In genomic region chr14:75126121-75126544, GRCh38 we compare ENCODE assay signal across 8 cellular contexts. TPM values are rescaled to one million over a fixed set of nuclear protein-coding genes. Genes with fewer than 3 reads are reported as not detected.
DNase-seq lines count a peak whose midpoint lies in the region; ATAC-seq lines count a peak whose summit lies in the region.

No MANE protein-coding gene starts in this region.

- H3K36me3 Mint-ChIP-seq in activated T-helper 17 cell treated with anti-CD3 and anti-CD28 coated beads, Interleukin-2, amount 50 U/mL, for 72 hours (ENCODE audit: low read depth) = peaks cover 40% of the 10 kb centered on the region

- peaks cover 13% of the 10 kb centered on the region; the same call in 1 of the 2 replicates for H3K36me3 ChIP-seq in iPS-20b (ENCODE audit: insufficient read depth, low read depth, low read length)

- peak overlapping the region; percentile 96 for H3K4me3 Mint-ChIP-seq in activated T-helper 17 cell treated with anti-CD3 and anti-CD28 coated beads, Interleukin-2, amount 50 U/mL, for 72 hours

- peak overlapping the region; percentile 97 for H3K27ac Mint-ChIP-seq in activated T-helper 17 cell treated with anti-CD3 and anti-CD28 coated beads, Interleukin-2, amount 50 U/mL, for 72 hours

- peaks cover 27% of the 10 kb centered on the region for H3K4me1 Mint-ChIP-seq in activated T-helper 17 cell treated with anti-CD3 and anti-CD28 coated beads, Interleukin-2, amount 50 U/mL, for 72 hours

- peak overlapping the region; percentile 93 for H3K9ac ChIP-seq in iPS-20b (ENCODE audit: low read depth, low read length)

- H3K4me3 ChIP-seq in iPS-20b (ENCODE audit: low read length) = peak overlapping the region; percentile 93

- no peak overlapping the region for H3K27ac ChIP-seq in iPS-20b (ENCODE audit: low read length)
- peak overlapping the region; percentile 76 for H3K27ac ChIP-seq in temporal lobe (ENCODE audit: low read depth, low read length)

- H3K4me1 ChIP-seq in iPS-20b (ENCODE audit: insufficient read depth, low read length) = peaks cover 10% of the 10 kb centered on the region; the same call in 1 of the 2 replicates

- H3K27me3 ChIP-seq in iPS-20b (ENCODE audit: insufficient read depth, low read length) = no peaks in the 10 kb centered on the region

- H3K9me3 Mint-ChIP-seq in activated T-helper 17 cell treated with anti-CD3 and anti-CD28 coated beads, Interleukin-2, amount 50 U/mL, for 72 hours = no peaks in the 10 kb centered on the region

- no peaks in the 10 kb centered on the region for H3K9me3 ChIP-seq in iPS-20b (ENCODE audit: insufficient read depth, low read depth, low read length)

- no peaks in the 10 kb centered on the region for H3K27me3 Mint-ChIP-seq in activated T-helper 17 cell treated with anti-CD3 and anti-CD28 coated beads, Interleukin-2, amount 50 U/mL, for 72 hours

- peak; percentile 20 for DNase-seq in stimulated activated CD4-positive, alpha-beta T cell treated with anti-CD3 and anti-CD28 coated beads, Interleukin-15, amount 100 ng/mL, for 24 hours
- no peak for DNase-seq in stimulated activated CD4-positive, alpha-beta T cell treated with anti-CD3 and anti-CD28 coated beads, Interleukin-4, amount 100 ng/mL, for 24 hours
- DNase-seq in NCI-H1436 treated with DMSO at 0.1 percent for 48 hours (lab: John Stamatoyannopoulos, UW) (no peak), NCI-H510A treated with DMSO at 0.1 percent for 48 hours (lab: John Stamatoyannopoulos, UW) (no peak)

- no peak for ATAC-seq in activated T-helper 17 cell treated with anti-CD3 and anti-CD28 coated beads, Interleukin-2, amount 50 U/mL, for 72 hours (replicated peaks)
- ATAC-seq in GM18873 (IDR thresholded peaks at IDR 0.05; ENCODE audit: low FRiP score, unreplicated experiment) = no peak

RNA-seq across cellular contexts. Expression of gene NEK9, which starts 0.7 kb away (rescaled TPM):
- 10 to 100 TPM; 49.4 to 52.4 TPM for total RNA-seq in activated T-helper 17 cell treated with anti-CD3 and anti-CD28 coated beads, Interleukin-2, amount 50 U/mL, for 72 hours
- total RNA-seq in temporal lobe = 29.0 TPM

RNA-seq across cellular contexts. Expression of gene TMED10, which starts 50.3 kb away (rescaled TPM):
- total RNA-seq in activated T-helper 17 cell treated with anti-CD3 and anti-CD28 coated beads, Interleukin-2, amount 50 U/mL, for 72 hours = 100 to 1,000 TPM; 142 to 179 TPM
- 94.2 TPM for total RNA-seq in temporal lobe

RNA-seq across cellular contexts. Expression of gene ZC2HC1C, which starts 56.7 kb away (rescaled TPM):
- 1 to 10 TPM; 2.2 to 3.7 TPM for total RNA-seq in activated T-helper 17 cell treated with anti-CD3 and anti-CD28 coated beads, Interleukin-2, amount 50 U/mL, for 72 hours
- total RNA-seq in temporal lobe = 1.7 TPM
